10 cellular contexts compared by ENCODE assay signal in the genomic region with DNA sequence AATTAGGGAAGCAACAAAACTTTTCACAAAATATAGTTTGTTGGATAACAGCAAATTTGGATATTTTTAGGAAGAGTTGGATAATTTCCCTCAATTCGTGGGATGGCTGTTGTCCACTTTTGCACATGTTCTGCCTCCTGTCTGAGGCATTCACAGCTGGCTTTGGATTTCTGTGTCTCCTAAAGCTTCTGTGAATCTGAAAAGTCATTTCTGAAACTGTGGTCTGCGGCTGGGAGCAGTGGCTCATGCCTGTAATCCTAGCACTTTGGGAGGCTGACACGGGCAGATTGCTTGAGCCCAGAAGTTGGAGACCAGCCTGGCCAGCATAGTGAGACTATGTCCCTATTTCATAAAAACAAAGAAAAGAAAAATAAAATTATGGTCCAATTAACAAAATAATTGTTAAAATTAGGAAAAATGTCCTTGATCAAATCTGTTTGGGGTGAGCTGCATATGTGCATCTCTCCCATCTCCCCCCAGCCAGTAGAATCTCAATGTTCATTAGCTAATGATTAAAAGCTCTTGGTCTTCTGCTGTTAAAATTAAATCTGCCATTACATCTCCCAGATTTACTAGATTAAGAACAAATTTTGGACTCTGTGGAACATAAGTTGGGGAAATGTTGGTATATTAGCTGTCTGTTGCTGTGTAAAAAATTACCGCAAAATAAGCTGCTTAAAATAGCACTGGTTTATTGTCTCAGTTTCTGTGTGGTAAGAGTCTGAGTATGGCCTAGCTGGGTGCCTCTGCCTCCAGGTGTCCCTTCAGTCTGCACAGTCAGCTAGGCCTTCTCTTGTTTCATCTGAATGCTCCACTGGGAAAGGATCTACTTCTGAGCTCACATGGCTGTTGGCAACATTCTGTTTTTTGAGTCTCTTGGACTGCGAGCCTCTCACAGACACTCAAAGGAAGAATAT.
A peak's percentile ranks its signal among the peaks of the same experiment; 100 is the strongest.
DNase-seq lines count a peak whose midpoint lies in the region; ATAC-seq lines count a peak whose summit lies in the region.
"Had no signal": no experiment of that assay in that cellular context is flagged by ENCODE, and none has a peak within 500 bp of the region (broad histone marks: within the 10 kb centered on the region; RNA-seq: fewer than 3 reads in every experiment).

No MANE protein-coding gene starts in this region.

- no peak overlapping the region for H3K4me3 Mint-ChIP-seq in activated T-cell treated with anti-CD3 and anti-CD28 coated beads, Interleukin-2, amount 50 U/mL, for 24 hours
- H3K4me3 Mint-ChIP-seq: neural crest cell; stimulated activated effector memory CD8-positive, alpha-beta T cell treated with anti-CD3 and anti-CD28 coated beads, Interleukin-12 subunit alpha, Interleukin-12 subunit beta, amount 100 ng/mL, for 72 hours had no signal

- peak; percentile 40 for DNase-seq in AG20443 (ENCODE audit: low spot score)
- DNase-seq in NCI-H510A (lab: John Stamatoyannopoulos, UW), result peak; percentile 7
- DNase-seq in stimulated activated CD4-positive, alpha-beta T cell treated with anti-CD3 and anti-CD28 coated beads, Interleukin-4, amount 100 ng/mL, for 24 hours, result no peak
- no peak for DNase-seq in stimulated activated CD4-positive, alpha-beta T cell treated with anti-CD3 and anti-CD28 coated beads, Interleukin-4, amount 100 ng/mL, for 4 hours
- DNase-seq in activated T-cell treated with anti-CD3 and anti-CD28 coated beads, Interleukin-2, amount 50 U/mL, for 24 hours, result no peak
- no peak for DNase-seq in islet precursor cell

- H3K4me1 Mint-ChIP-seq in activated T-cell treated with anti-CD3 and anti-CD28 coated beads, Interleukin-2, amount 50 U/mL, for 24 hours (ENCODE audit: low read depth), result no peaks in the 10 kb centered on the region
- H3K4me1 Mint-ChIP-seq: neural crest cell; stimulated activated effector memory CD8-positive, alpha-beta T cell treated with anti-CD3 and anti-CD28 coated beads, Interleukin-12 subunit alpha, Interleukin-12 subunit beta, amount 100 ng/mL, for 72 hours had no signal

- peak; percentile 98 for ATAC-seq in GM19395 (IDR thresholded peaks at IDR 0.05; ENCODE audit: unreplicated experiment)
- peak; percentile 98 for ATAC-seq in HG03066 (IDR thresholded peaks at IDR 0.05; ENCODE audit: low read depth, unreplicated experiment)
- ATAC-seq: stimulated activated effector memory CD8-positive, alpha-beta T cell treated with anti-CD3 and anti-CD28 coated beads, Interleukin-12 subunit alpha, Interleukin-12 subunit beta, amount 100 ng/mL, for 72 hours had no signal

- H3K9me3 Mint-ChIP-seq in activated T-cell treated with anti-CD3 and anti-CD28 coated beads, Interleukin-2, amount 50 U/mL, for 24 hours, result peaks cover 2% of the 10 kb centered on the region
- H3K9me3 Mint-ChIP-seq: neural crest cell had no signal

- H3K27ac Mint-ChIP-seq in activated T-cell treated with anti-CD3 and anti-CD28 coated beads, Interleukin-2, amount 50 U/mL, for 24 hours, result no peak overlapping the region
- H3K27ac Mint-ChIP-seq: stimulated activated effector memory CD8-positive, alpha-beta T cell treated with anti-CD3 and anti-CD28 coated beads, Interleukin-12 subunit alpha, Interleukin-12 subunit beta, amount 100 ng/mL, for 72 hours had no signal

- no peaks in the 10 kb centered on the region for H3K27me3 Mint-ChIP-seq in activated T-cell treated with anti-CD3 and anti-CD28 coated beads, Interleukin-2, amount 50 U/mL, for 24 hours

- H3K36me3 Mint-ChIP-seq in activated T-cell treated with anti-CD3 and anti-CD28 coated beads, Interleukin-2, amount 50 U/mL, for 24 hours (ENCODE audit: low read depth), result no peaks in the 10 kb centered on the region
- H3K36me3 Mint-ChIP-seq: stimulated activated effector memory CD8-positive, alpha-beta T cell treated with anti-CD3 and anti-CD28 coated beads, Interleukin-12 subunit alpha, Interleukin-12 subunit beta, amount 100 ng/mL, for 72 hours had no signal

Comparison
In these comparisons a context has a peak if more than half of its experiments do, and no peak if none do; other contexts are left out.
1. DNase-seq: peak in AG20443 (single experiment) and NCI-H510A (single experiment); none in stimulated activated CD4-positive, alpha-beta T cell treated with anti-CD3 and anti-CD28 coated beads, Interleukin-4, amount 100 ng/mL, for 24 hours (single experiment), stimulated activated CD4-positive, alpha-beta T cell treated with anti-CD3 and anti-CD28 coated beads, Interleukin-4, amount 100 ng/mL, for 4 hours (0 of 2), activated T-cell treated with anti-CD3 and anti-CD28 coated beads, Interleukin-2, amount 50 U/mL, for 24 hours (single experiment) and islet precursor cell (single experiment).